In the genomic region with DNA sequence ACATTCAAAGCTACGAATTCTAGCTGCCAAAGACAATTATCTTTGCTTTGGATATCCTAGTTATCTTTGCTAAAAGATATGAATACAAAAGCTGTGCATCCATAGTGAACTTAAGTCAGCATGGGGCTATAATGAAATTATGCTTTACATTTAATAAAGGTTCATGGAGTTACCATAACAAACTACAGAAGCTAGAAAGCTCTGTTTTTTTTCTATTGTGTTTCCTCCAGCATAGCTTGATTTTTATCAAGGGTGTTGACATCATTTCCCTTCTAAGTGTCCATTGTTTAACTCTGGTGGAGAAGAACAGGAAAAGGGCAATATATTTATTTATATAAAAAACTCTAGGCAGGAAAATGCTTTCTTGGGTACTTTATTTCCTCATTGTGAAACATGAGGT, we compare ENCODE assay signal across 1 cellular context.
TF ChIP-seq lines count a peak whose summit lies in the region.

No MANE protein-coding gene starts in this region.

TF ChIP-seq in GM23338, 12 proteins besides CTCF, POLR2A, EP300 and RAD21 (continued from another document):
- TF ChIP-seq, protein P1, sequence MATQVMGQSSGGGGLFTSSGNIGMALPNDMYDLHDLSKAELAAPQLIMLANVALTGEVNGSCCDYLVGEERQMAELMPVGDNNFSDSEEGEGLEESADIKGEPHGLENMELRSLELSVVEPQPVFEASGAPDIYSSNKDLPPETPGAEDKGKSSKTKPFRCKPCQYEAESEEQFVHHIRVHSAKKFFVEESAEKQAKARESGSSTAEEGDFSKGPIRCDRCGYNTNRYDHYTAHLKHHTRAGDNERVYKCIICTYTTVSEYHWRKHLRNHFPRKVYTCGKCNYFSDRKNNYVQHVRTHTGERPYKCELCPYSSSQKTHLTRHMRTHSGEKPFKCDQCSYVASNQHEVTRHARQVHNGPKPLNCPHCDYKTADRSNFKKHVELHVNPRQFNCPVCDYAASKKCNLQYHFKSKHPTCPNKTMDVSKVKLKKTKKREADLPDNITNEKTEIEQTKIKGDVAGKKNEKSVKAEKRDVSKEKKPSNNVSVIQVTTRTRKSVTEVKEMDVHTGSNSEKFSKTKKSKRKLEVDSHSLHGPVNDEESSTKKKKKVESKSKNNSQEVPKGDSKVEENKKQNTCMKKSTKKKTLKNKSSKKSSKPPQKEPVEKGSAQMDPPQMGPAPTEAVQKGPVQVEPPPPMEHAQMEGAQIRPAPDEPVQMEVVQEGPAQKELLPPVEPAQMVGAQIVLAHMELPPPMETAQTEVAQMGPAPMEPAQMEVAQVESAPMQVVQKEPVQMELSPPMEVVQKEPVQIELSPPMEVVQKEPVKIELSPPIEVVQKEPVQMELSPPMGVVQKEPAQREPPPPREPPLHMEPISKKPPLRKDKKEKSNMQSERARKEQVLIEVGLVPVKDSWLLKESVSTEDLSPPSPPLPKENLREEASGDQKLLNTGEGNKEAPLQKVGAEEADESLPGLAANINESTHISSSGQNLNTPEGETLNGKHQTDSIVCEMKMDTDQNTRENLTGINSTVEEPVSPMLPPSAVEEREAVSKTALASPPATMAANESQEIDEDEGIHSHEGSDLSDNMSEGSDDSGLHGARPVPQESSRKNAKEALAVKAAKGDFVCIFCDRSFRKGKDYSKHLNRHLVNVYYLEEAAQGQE (IDR thresholded peaks at IDR 0.05; ENCODE audit: unreplicated experiment) = no peak
- no peak for TF ChIP-seq EZH2 (IDR thresholded peaks at IDR 0.05; ENCODE audit: low read depth, unreplicated experiment)
- TF ChIP-seq ZNF114 (CRISPR knock-in tag; IDR thresholded peaks at IDR 0.05) = no peak
- no peak for TF ChIP-seq EZH2phosphoT487 (IDR thresholded peaks at IDR 0.05; ENCODE audit: unreplicated experiment)
- TF ChIP-seq, protein P2, sequence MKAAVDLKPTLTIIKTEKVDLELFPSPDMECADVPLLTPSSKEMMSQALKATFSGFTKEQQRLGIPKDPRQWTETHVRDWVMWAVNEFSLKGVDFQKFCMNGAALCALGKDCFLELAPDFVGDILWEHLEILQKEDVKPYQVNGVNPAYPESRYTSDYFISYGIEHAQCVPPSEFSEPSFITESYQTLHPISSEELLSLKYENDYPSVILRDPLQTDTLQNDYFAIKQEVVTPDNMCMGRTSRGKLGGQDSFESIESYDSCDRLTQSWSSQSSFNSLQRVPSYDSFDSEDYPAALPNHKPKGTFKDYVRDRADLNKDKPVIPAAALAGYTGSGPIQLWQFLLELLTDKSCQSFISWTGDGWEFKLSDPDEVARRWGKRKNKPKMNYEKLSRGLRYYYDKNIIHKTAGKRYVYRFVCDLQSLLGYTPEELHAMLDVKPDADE (IDR thresholded peaks at IDR 0.05) = no peak
- no peak for TF ChIP-seq ZNF331 (CRISPR knock-in tag; IDR thresholded peaks at IDR 0.05; ENCODE audit: low read depth)
